In the genomic region with DNA sequence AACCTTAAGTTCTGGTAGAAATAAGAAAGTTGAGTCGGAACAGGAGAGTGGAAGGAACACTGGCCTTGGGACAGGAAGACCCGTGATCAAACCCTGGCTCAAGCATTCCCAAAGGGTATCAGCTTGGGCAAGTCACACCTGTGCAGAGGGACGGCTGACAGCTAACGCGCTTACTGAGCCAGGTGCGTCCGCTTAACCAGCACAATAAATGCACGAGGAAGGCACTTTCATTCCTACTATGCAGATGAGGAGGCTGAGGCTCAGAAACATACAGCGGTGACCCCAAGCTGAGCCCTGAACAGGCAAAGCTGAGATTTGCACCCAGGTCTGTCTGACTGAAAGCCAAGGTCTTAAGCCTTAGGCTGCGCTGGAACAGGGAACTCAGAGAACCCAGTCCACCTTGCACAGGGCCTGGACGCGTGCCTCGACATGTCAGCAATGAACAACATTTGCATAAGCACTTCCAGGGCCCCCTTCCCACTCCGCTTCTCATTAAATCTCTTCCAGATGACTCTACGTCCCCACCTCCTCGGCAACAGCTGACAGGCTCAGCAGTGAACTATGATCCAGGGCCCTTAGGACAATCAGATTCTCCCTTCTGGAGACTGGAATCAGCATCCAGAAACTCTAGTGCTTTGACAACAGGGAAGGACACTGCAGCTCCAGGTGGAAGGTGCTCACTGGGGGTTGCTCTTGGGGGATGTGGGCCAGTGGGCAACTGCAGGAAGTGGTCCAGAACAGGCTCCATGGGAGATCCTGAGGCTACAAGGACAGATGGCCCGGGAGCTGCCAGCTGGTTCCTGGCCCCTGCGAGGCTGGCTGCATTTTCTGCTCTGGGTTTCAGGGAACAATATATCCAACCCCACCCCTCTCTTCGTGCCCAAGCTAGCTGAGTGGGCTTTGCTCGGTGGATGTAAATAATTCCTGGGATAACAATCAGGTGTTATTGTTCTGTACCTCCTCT, we compare ENCODE assay signal across 11 cellular contexts. TPM values are rescaled to one million over a fixed set of nuclear protein-coding genes. Genes with fewer than 3 reads are reported as not detected.
A peak's percentile ranks its signal among the peaks of the same experiment; 100 is the strongest.
DNase-seq lines count a peak whose midpoint lies in the region; ATAC-seq and TF ChIP-seq lines count a peak whose summit lies in the region.
"Had no signal": no experiment of that assay in that cellular context is flagged by ENCODE, and none has a peak within 500 bp of the region (broad histone marks: within the 10 kb centered on the region; RNA-seq: fewer than 3 reads in every experiment).

No MANE protein-coding gene starts in this region.

- TF ChIP-seq EP300 in SK-N-SH (IDR thresholded peaks at IDR 0.05; ENCODE audit: borderline replicate concordance in 1 of 2, low read depth in 1 of 2, low read length in 1 of 2), result peak in 1 of 2 experiments; percentile 7; a peak in 1 of 4 replicates

- peaks cover 91% of the 10 kb centered on the region for H4K20me1 ChIP-seq in SK-N-SH (ENCODE audit: insufficient read depth)

- peak overlapping the region; percentile 57 to 71 for H3K27ac ChIP-seq in SK-N-SH (ENCODE audit: low read depth in 2 of 2, low read length in 1 of 2)

- intact Hi-C loops in posterior vena cava (cut with DNase I), result loop anchor here in 1 of 2 donors (5.0 kb wide), 1 partner anchor 33 kb away; a partner anchor contains a TSS

- DNase-seq in BE2C (peak; percentile 50), SK-N-SH (peak; percentile 70), fibroblast of villous mesenchyme (ENCODE audit: low read depth) (peak; percentile 52), posterior vena cava (ENCODE audit: low spot score) (peak; percentile 79), NCI-H1105 treated with DMSO at 0.1 percent for 48 hours (lab: John Stamatoyannopoulos, UW) (no peak), AML-193 (lab: John Stamatoyannopoulos, UW) (no peak)
- DNase-seq: activated T-cell treated with anti-CD3 and anti-CD28 coated beads, Interleukin-2, amount 50 U/mL, for 72 hours; erythroblast; NCI-H2081 treated with DMSO at 0.1 percent for 48 hours had no signal

- H3F3A ChIP-seq in SK-N-SH (replicated peaks; ENCODE audit: insufficient read depth), result peaks cover 6% of the 10 kb centered on the region

- H3K9me3 ChIP-seq in BE2C, result no peaks in the 10 kb centered on the region
- no peaks in the 10 kb centered on the region for H3K9me3 ChIP-seq in SK-N-SH

- H2AFZ ChIP-seq in SK-N-SH (ENCODE audit: low read depth), result no peak overlapping the region

- ATAC-seq in HG02678 (IDR thresholded peaks at IDR 0.05; ENCODE audit: unreplicated experiment), result no peak
- ATAC-seq in HG03039 (IDR thresholded peaks at IDR 0.05; ENCODE audit: unreplicated experiment), result no peak
- ATAC-seq: activated T-cell treated with anti-CD3 and anti-CD28 coated beads, Interleukin-2, amount 50 U/mL, for 72 hours had no signal

- TF ChIP-seq RAD21 in SK-N-SH (IDR thresholded peaks at IDR 0.05; ENCODE audit: low read length), result no peak

- H3K4me3 ChIP-seq in BE2C (ENCODE audit: low read depth, low read length) (no peak overlapping the region), SK-N-SH (ENCODE audit: low read depth in 2 of 2, low read length in 1 of 2) (no peak overlapping the region), fibroblast of villous mesenchyme (ENCODE audit: low read depth, low read length) (no peak overlapping the region)

- H3K36me3 ChIP-seq in BE2C (no peaks in the 10 kb centered on the region), SK-N-SH (replicated peaks in 1 of 2; ENCODE audit: control insufficient read depth in 1 of 2, insufficient read depth in 2 of 2, low read length in 1 of 2) (peaks cover 8 to 20% of the 10 kb centered on the region in 2 experiments)

- no peaks in the 10 kb centered on the region for H3K9me2 ChIP-seq in SK-N-SH

- H3K79me2 ChIP-seq in SK-N-SH (ENCODE audit: insufficient read depth), result peaks cover 36% of the 10 kb centered on the region

- CTCF ChIA-PET in SK-N-SH (lab: Yijun Ruan, JAX), result interaction anchor here (5.0 kb wide), 1 partner anchor 33 kb away, joined by 25 read pairs; no protein-coding TSS in a partner anchor

- no peak overlapping the region for H3K9ac ChIP-seq in SK-N-SH

- peak overlapping the region; percentile 24; the same call in 1 of the 2 replicates for H3K4me2 ChIP-seq in SK-N-SH

- 88% methylated on average over 18 of the region's 20 CpGs for WGBS in SK-N-SH (ENCODE audit: low lambda C conversion rate)

- POLR2A ChIA-PET in SK-N-SH (lab: Yijun Ruan, JAX), result interaction anchor here (0.9 kb wide), 1 partner anchor 21 kb away, joined by 3 read pairs; no protein-coding TSS in a partner anchor

- H3K4me1 ChIP-seq in BE2C, result peaks cover 18% of the 10 kb centered on the region
- peaks cover 35 to 40% of the 10 kb centered on the region in 2 experiments for H3K4me1 ChIP-seq in SK-N-SH (ENCODE audit: control insufficient read depth in 1 of 2, insufficient read depth in 2 of 2, low read depth in 1 of 2, low read length in 1 of 2)

- TF ChIP-seq CTCF in BE2C (IDR thresholded peaks at IDR 0.05; ENCODE audit: low read depth, low read length), result no peak
- TF ChIP-seq CTCF in SK-N-SH (IDR thresholded peaks at IDR 0.05), result no peak
- TF ChIP-seq CTCF in fibroblast of villous mesenchyme (IDR thresholded peaks at IDR 0.05; ENCODE audit: insufficient read depth, low read depth, low read length), result no peak

- H3K27me3 ChIP-seq in BE2C (no peaks in the 10 kb centered on the region), SK-N-SH (ENCODE audit: insufficient read depth) (no peaks in the 10 kb centered on the region)

TF ChIP-seq in SK-N-SH, 30 proteins besides CTCF, POLR2A, EP300 and RAD21:
- TF ChIP-seq, protein P1, sequence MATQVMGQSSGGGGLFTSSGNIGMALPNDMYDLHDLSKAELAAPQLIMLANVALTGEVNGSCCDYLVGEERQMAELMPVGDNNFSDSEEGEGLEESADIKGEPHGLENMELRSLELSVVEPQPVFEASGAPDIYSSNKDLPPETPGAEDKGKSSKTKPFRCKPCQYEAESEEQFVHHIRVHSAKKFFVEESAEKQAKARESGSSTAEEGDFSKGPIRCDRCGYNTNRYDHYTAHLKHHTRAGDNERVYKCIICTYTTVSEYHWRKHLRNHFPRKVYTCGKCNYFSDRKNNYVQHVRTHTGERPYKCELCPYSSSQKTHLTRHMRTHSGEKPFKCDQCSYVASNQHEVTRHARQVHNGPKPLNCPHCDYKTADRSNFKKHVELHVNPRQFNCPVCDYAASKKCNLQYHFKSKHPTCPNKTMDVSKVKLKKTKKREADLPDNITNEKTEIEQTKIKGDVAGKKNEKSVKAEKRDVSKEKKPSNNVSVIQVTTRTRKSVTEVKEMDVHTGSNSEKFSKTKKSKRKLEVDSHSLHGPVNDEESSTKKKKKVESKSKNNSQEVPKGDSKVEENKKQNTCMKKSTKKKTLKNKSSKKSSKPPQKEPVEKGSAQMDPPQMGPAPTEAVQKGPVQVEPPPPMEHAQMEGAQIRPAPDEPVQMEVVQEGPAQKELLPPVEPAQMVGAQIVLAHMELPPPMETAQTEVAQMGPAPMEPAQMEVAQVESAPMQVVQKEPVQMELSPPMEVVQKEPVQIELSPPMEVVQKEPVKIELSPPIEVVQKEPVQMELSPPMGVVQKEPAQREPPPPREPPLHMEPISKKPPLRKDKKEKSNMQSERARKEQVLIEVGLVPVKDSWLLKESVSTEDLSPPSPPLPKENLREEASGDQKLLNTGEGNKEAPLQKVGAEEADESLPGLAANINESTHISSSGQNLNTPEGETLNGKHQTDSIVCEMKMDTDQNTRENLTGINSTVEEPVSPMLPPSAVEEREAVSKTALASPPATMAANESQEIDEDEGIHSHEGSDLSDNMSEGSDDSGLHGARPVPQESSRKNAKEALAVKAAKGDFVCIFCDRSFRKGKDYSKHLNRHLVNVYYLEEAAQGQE (IDR thresholded peaks at IDR 0.05; ENCODE audit: low read depth, low read length), result no peak
- TF ChIP-seq RFX5 (IDR thresholded peaks at IDR 0.05; ENCODE audit: low read length) (peak; percentile 92), CHD2 (IDR thresholded peaks at IDR 0.05; ENCODE audit: low read length, partially characterized antibody) (no peak), NFIC (IDR thresholded peaks at IDR 0.05; ENCODE audit: borderline replicate concordance) (no peak)

RNA-seq across cellular contexts. Expression of a gene that starts 35.2 kb away (rescaled TPM):
- polyA plus RNA-seq in BE2C (2012; ENCODE audit: insufficient read depth, insufficient read length, low read depth), result 6.0 TPM
- polyA plus RNA-seq in SK-N-SH (2012; rRNA removed), result 15.0 and 15.7 TPM in 2 replicates
- polyA plus RNA-seq in SK-N-SH (2012; cell fraction: cytosol; rRNA removed), result 8.5 and 12.1 TPM in 2 replicates
- polyA plus RNA-seq in SK-N-SH (2012; cell fraction: nucleus; rRNA removed), result 15.1 and 22.9 TPM in 2 replicates
- total RNA-seq in fibroblast of villous mesenchyme, result 28.1 and 32.2 TPM in 2 replicates
- total RNA-seq in posterior vena cava, result 100 to 1,000 TPM in 1 of 2 donors, 10 to 100 TPM in 1; 85.2 to 114 TPM

Comparison
In these comparisons a context has a peak if more than half of its experiments do, and no peak if none do; other contexts are left out.
1. DNase-seq: peak in BE2C (single experiment), SK-N-SH (single experiment), fibroblast of villous mesenchyme (single experiment) and posterior vena cava (single experiment); none in NCI-H1105 treated with DMSO at 0.1 percent for 48 hours (single experiment) and AML-193 (0 of 2).